14 cellular contexts compared by ENCODE assay signal in the genomic region with DNA sequence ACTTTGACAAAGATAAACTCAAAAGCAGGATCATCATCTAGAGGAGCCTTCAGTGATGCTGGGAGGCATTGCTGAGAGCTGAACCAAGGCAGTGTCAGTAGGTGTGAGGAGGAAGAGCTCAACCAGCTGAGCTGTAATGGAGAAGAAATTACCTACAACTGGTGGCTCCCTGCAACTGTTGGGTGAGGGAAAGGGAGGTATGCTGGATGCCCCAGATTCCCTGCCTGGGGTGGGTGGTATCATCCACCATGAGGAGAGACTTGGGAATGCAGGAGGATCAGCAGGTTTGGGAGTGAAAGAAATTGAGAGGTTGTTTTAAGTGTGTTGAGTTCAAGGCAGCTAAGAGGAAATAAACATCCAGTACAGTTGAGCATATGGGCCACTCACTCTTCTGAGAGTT.
DNase-seq lines count a peak whose midpoint lies in the region; ATAC-seq and TF ChIP-seq lines count a peak whose summit lies in the region.
"Had no signal": no experiment of that assay in that cellular context is flagged by ENCODE, and none has a peak within 500 bp of the region (broad histone marks: within the 10 kb centered on the region; RNA-seq: fewer than 3 reads in every experiment).

No MANE protein-coding gene starts in this region.

- H2AK5ac ChIP-seq in mesenchymal stem cell (ENCODE audit: low read length, severe bottlenecking) = peak overlapping the region; percentile 97

- H4K20me1 ChIP-seq in PC-3 (ENCODE audit: low read length) = no peaks in the 10 kb centered on the region

- H3K27me3 ChIP-seq in PC-3 (ENCODE audit: low read length) = no peaks in the 10 kb centered on the region
- H3K27me3 ChIP-seq in mesenchymal stem cell (ENCODE audit: control insufficient read depth in 1 of 2, insufficient read depth in 1 of 2, low read length in 2 of 2) = no peaks in the 10 kb centered on the region
- no peaks in the 10 kb centered on the region for H3K27me3 ChIP-seq in esophagus muscularis mucosa
- no peaks in the 10 kb centered on the region for H3K27me3 ChIP-seq in prostate gland (replicated peaks; ENCODE audit: insufficient read depth)
- H3K27me3 ChIP-seq: SJSA1 had no signal

- H3K4me2 ChIP-seq in PC-3 (ENCODE audit: low read length) (peak overlapping the region; percentile 72), mesenchymal stem cell (ENCODE audit: low read length, poor library complexity, severe bottlenecking) (no peak overlapping the region)

- no peak overlapping the region for H3K23ac ChIP-seq in mesenchymal stem cell (ENCODE audit: low read length in 2 of 2)

- H3K4ac ChIP-seq in mesenchymal stem cell (ENCODE audit: low read depth in 1 of 2, low read length in 2 of 2) = peak overlapping the region in 1 of 2 experiments; percentile 17

- CTCF ChIA-PET in PC-3 (lab: Charles Lee) = interaction anchor here (0.5 to 2.3 kb wide), 7 partner anchors 38 to 387 kb away, joined by 3 to 17 read pairs (median 4); no protein-coding TSS in a partner anchor
- CTCF ChIA-PET in GM10248 (lab: Yijun Ruan, JAX) = interaction anchor here (0.9 kb wide), 1 partner anchor 21 kb away, joined by 3 read pairs; no protein-coding TSS in a partner anchor

- peak; percentile 8 for ATAC-seq in PC-3

- TF ChIP-seq POLR2A in esophagus muscularis mucosa (IDR thresholded peaks at IDR 0.05; ENCODE audit: low read depth) = no peak
- no peak for TF ChIP-seq POLR2A in prostate gland (IDR thresholded peaks at IDR 0.05)

- H3K9me2 ChIP-seq in PC-3 (replicated peaks; ENCODE audit: low read length) = no peaks in the 10 kb centered on the region

- H2BK5ac ChIP-seq in mesenchymal stem cell (ENCODE audit: low read depth, low read length, poor library complexity, severe bottlenecking) = no peak overlapping the region

- no peak overlapping the region for H3K4me3 Mint-ChIP-seq in chondrocyte (ENCODE audit: unreplicated experiment)

- BruUV-seq in PC-3 (replicated peaks; lab: Mats Ljungman, UMichigan) = TSS peak; percentile 73

- 0 out of 2 replicates have a peak, but pooled peaks have one; percentile 9 for TF ChIP-seq CTCF in AG10803 (conservative IDR thresholded peaks at IDR 0.05; ENCODE audit: low read length)
- TF ChIP-seq CTCF in PC-3 (conservative IDR thresholded peaks at IDR 0.05; ENCODE audit: low read depth, low read length) = no peak
- no peak for TF ChIP-seq CTCF in chondrocyte (IDR thresholded peaks at IDR 0.05)
- no peak for TF ChIP-seq CTCF in esophagus muscularis mucosa (IDR thresholded peaks at IDR 0.05)
- TF ChIP-seq CTCF in prostate gland (IDR thresholded peaks at IDR 0.05) = no peak
- TF ChIP-seq CTCF in GM10248 (IDR thresholded peaks at IDR 0.05; ENCODE audit: control extremely low read depth, extremely low read depth, low read depth, missing control alignments) = no peak

- H2AFZ ChIP-seq in PC-3 (ENCODE audit: low read length) (peak overlapping the region; percentile 63), mesenchymal stem cell (ENCODE audit: low read depth, low read length) (no peak overlapping the region)

- peaks cover 19% of the 10 kb centered on the region for H3K4me1 ChIP-seq in PC-3 (ENCODE audit: insufficient read depth, low read length)
- H3K4me1 ChIP-seq in mesenchymal stem cell (ENCODE audit: control insufficient read depth, insufficient read depth, low read depth, low read length) = peaks cover 3% of the 10 kb centered on the region
- no peaks in the 10 kb centered on the region for H3K4me1 ChIP-seq in esophagus muscularis mucosa
- no peaks in the 10 kb centered on the region for H3K4me1 ChIP-seq in prostate gland (replicated peaks)

- no peaks in the 10 kb centered on the region for H3K79me1 ChIP-seq in mesenchymal stem cell (replicated peaks; ENCODE audit: low read length, poor library complexity, severe bottlenecking)

- H3K27ac ChIP-seq in PC-3 (ENCODE audit: low read length) (peak overlapping the region; percentile 39), mesenchymal stem cell (ENCODE audit: low read length, poor library complexity, severe bottlenecking) (peak overlapping the region; percentile 3), esophagus muscularis mucosa (replicated peaks in 1 of 4) (no peak overlapping the region), prostate gland (no peak overlapping the region)
- H3K27ac ChIP-seq: C4-2B, RWPE1, SJSA1 had no signal

- intact Hi-C loops in PC-3 (cut with micrococcal nuclease) (loop anchor here (1.0 to 5.0 kb wide), 6 partner anchors 49 to 404 kb away; a partner anchor contains a TSS), esophagus muscularis mucosa (cut with DNase I) (loop anchor here (2.0 kb wide), 1 partner anchor 360 kb away; no protein-coding TSS in a partner anchor), prostate gland (cut with DNase I) (loop anchor here (5.0 kb wide), 1 partner anchor 361 kb away; no protein-coding TSS in a partner anchor)

- H3K4me1 Mint-ChIP-seq in chondrocyte (ENCODE audit: low read depth) = peaks cover 31% of the 10 kb centered on the region

- H4K8ac ChIP-seq in mesenchymal stem cell (ENCODE audit: low read length) = no peak overlapping the region

- H3K14ac ChIP-seq in mesenchymal stem cell (ENCODE audit: low read length in 2 of 2) = no peak overlapping the region

- H3K9me3 Mint-ChIP-seq in chondrocyte (ENCODE audit: low read depth) = peaks cover 2% of the 10 kb centered on the region

- peaks cover 2% of the 10 kb centered on the region for H3K36me3 Mint-ChIP-seq in chondrocyte (ENCODE audit: low read depth)

- H3K36me3 ChIP-seq in PC-3 (ENCODE audit: low read depth, low read length) (no peaks in the 10 kb centered on the region), mesenchymal stem cell (ENCODE audit: control insufficient read depth in 1 of 2, insufficient read depth in 2 of 2, low read depth in 1 of 2, low read length in 2 of 2) (peaks cover 0 to 2% of the 10 kb centered on the region in 2 experiments), esophagus muscularis mucosa (peaks cover 0 to 6% (median 1%) of the 10 kb centered on the region in 4 donors), prostate gland (no peaks in the 10 kb centered on the region)
- H3K36me3 ChIP-seq: SJSA1 had no signal

- H3K4me3 ChIP-seq in AG10803 (ENCODE audit: low read length) (no peak overlapping the region), PC-3 (ENCODE audit: low read length) (no peak overlapping the region), mesenchymal stem cell (ENCODE audit: insufficient read depth in 1 of 2, low read depth in 1 of 2, low read length in 2 of 2) (no peak overlapping the region), esophagus muscularis mucosa (no peak overlapping the region), prostate gland (no peak overlapping the region)
- H3K4me3 ChIP-seq: SJSA1 had no signal

- H3K27ac Mint-ChIP-seq in chondrocyte (ENCODE audit: unreplicated experiment) = peak overlapping the region; percentile 72

- H2BK15ac ChIP-seq in mesenchymal stem cell (ENCODE audit: low read depth, poor library complexity, severe bottlenecking) = peak overlapping the region; percentile 84

- TF ChIP-seq EP300 in esophagus muscularis mucosa (IDR thresholded peaks at IDR 0.05) = no peak

- no peak overlapping the region for H4K91ac ChIP-seq in mesenchymal stem cell (ENCODE audit: low read length)

- DNase-seq in AG10803 (ENCODE audit: low read depth) (no peak), PC-3 (no peak), chondrocyte (ENCODE audit: low spot score) (no peak), mesenchymal stem cell (no peak), esophagus muscularis mucosa (ENCODE audit: extremely low spot score) (no peak), prostate gland (ENCODE audit: low spot score) (no peak), GM10248 (ENCODE audit: extremely low spot score) (no peak)
- DNase-seq in activated CD4-positive, alpha-beta T cell treated with anti-CD3 and anti-CD28 coated beads for 4 hours = no peak
- DNase-seq: GF-D8; NCI-H1930; NK-92 treated with Interleukin-12 subunit alpha and Interleukin-12 subunit beta, amount 100 ng/mL, for 24 hours had no signal

- POLR2A ChIA-PET in PC-3 (lab: Charles Lee; ENCODE audit: unreplicated experiment) (interaction anchor here (0.5 to 0.6 kb wide), 4 partner anchors 353 to 910 kb away, joined by 3 to 17 read pairs (median 5); no protein-coding TSS in a partner anchor), GM10248 (lab: Yijun Ruan, JAX) (no interaction called here)

- H3K27me3 Mint-ChIP-seq in chondrocyte (ENCODE audit: low read depth) = no peaks in the 10 kb centered on the region

- H3K9me3 ChIP-seq in PC-3 (ENCODE audit: low read length) (no peaks in the 10 kb centered on the region), mesenchymal stem cell (ENCODE audit: control insufficient read depth, low read length) (no peaks in the 10 kb centered on the region), esophagus muscularis mucosa (no peaks in the 10 kb centered on the region), prostate gland (no peaks in the 10 kb centered on the region)
- H3K9me3 ChIP-seq: SJSA1 had no signal

- H3F3A ChIP-seq in PC-3 (ENCODE audit: low read length, unreplicated experiment) = no peaks in the 10 kb centered on the region

- H3K79me2 ChIP-seq in PC-3 (ENCODE audit: low read length) = no peaks in the 10 kb centered on the region

- H2BK120ac ChIP-seq in mesenchymal stem cell (ENCODE audit: low read depth, low read length) = no peak overlapping the region

- peak overlapping the region in 1 of 2 experiments; percentile 17 for H2BK12ac ChIP-seq in mesenchymal stem cell (ENCODE audit: low read length in 2 of 2)

- H3K9ac ChIP-seq in PC-3 (ENCODE audit: low read length) (no peak overlapping the region), mesenchymal stem cell (ENCODE audit: low read length) (no peak overlapping the region)

- peak overlapping the region in 1 of 2 experiments; percentile 4 for H3K18ac ChIP-seq in mesenchymal stem cell (ENCODE audit: low read depth in 1 of 2, low read length in 2 of 2)

Comparison
In these comparisons a context has a peak if more than half of its experiments do, and no peak if none do; other contexts are left out.
1. H3K27ac ChIP-seq: peak in PC-3 (single experiment) and mesenchymal stem cell (single experiment); none in esophagus muscularis mucosa (0 of 4) and prostate gland (0 of 2).